ENCODE assay signal across 21 cellular contexts in genomic region chr4:46323891-46324290, GRCh38.
DNase-seq lines count a peak whose midpoint lies in the region; ATAC-seq, FAIRE-seq and TF ChIP-seq lines count a peak whose summit lies in the region.
"Had no signal": no experiment of that assay in that cellular context is flagged by ENCODE, and none has a peak within 500 bp of the region (broad histone marks: within the 10 kb centered on the region; RNA-seq: fewer than 3 reads in every experiment).

No MANE protein-coding gene starts in this region.

- H3K4me1 ChIP-seq in HepG2 (ENCODE audit: insufficient read depth, low read length) = no peaks in the 10 kb centered on the region
- H3K4me1 ChIP-seq in adrenal gland (replicated peaks in 1 of 2) = no peaks in the 10 kb centered on the region
- H3K4me1 ChIP-seq: BLaER1 treated with 17β-estradiol and CSF1 and Interleukin-3, amounts not matched to agents 10 nM and 100 nM; Caco-2 had no signal

- DNase-seq in Ammon's horn (ENCODE audit: low spot score) = peak; percentile 68
- DNase-seq in HepG2 (ENCODE audit: low spot score) = no peak
- peak; percentile 1 for DNase-seq in occipital lobe (lab: John Stamatoyannopoulos, UW)
- peak; percentile 42 for DNase-seq in superior temporal gyrus (ENCODE audit: extremely low spot score)
- DNase-seq in MV-4-11 (lab: John Stamatoyannopoulos, UW) = no peak
- no peak for DNase-seq in adrenal gland
- DNase-seq: 8988T; ACHN; Caco-2; Calu3; CD4-positive, alpha-beta T cell; CD8-positive, alpha-beta T cell; DMS79 treated with DMSO at 0.1 percent for 48 hours; GF-D8 had no signal

- no peaks in the 10 kb centered on the region for H3K79me2 ChIP-seq in HepG2 (ENCODE audit: insufficient read depth, low read length)

- no peaks in the 10 kb centered on the region; a peak in 1 of 5 replicates for H3K27me3 ChIP-seq in HepG2 (ENCODE audit: control insufficient read depth in 1 of 2, insufficient read depth in 2 of 2, low read length in 2 of 2)
- H3K27me3 ChIP-seq in adrenal gland = no peaks in the 10 kb centered on the region
- H3K27me3 ChIP-seq: BLaER1 treated with 17β-estradiol and CSF1 and Interleukin-3, amounts not matched to agents 10 nM and 100 nM had no signal

- ATAC-seq in HepG2 (no peak), GM18519 (IDR thresholded peaks at IDR 0.05; ENCODE audit: low FRiP score, unreplicated experiment) (no peak)
- ATAC-seq: CD8-positive, alpha-beta T cell had no signal

- H3K4me3 ChIP-seq in HepG2 (replicated peaks in 1 of 3; ENCODE audit: insufficient read depth in 1 of 3, low read depth in 2 of 3, low read length in 3 of 3) (no peak overlapping the region), adrenal gland (no peak overlapping the region)
- H3K4me3 ChIP-seq: BLaER1 treated with 17β-estradiol and CSF1 and Interleukin-3, amounts not matched to agents 10 nM and 100 nM had no signal

- in situ Hi-C loops in HepG2 (cut with HindIII; ENCODE audit: extremely low pct_ligation_motif_present, low pct_unique_long_range_greater_than_20kb) = no loop called here

- no peak overlapping the region for H3K4me2 ChIP-seq in HepG2 (ENCODE audit: low read depth, low read length)
- H3K4me2 ChIP-seq: BLaER1 treated with 17β-estradiol and CSF1 and Interleukin-3, amounts not matched to agents 10 nM and 100 nM had no signal

- no peak for TF ChIP-seq POLR2A in HepG2 (IDR thresholded peaks at IDR 0.05; ENCODE audit: insufficient read depth in 1 of 2, low read depth in 2 of 2, low read length in 2 of 2)
- no peak for TF ChIP-seq POLR2A in adrenal gland (IDR thresholded peaks at IDR 0.05)

- H3K9me3 ChIP-seq in HepG2 (ENCODE audit: low read length) (no peaks in the 10 kb centered on the region), adrenal gland (replicated peaks in 1 of 3) (no peaks in the 10 kb centered on the region)
- H3K9me3 ChIP-seq: BLaER1 treated with 17β-estradiol and CSF1 and Interleukin-3, amounts not matched to agents 10 nM and 100 nM; Caco-2 had no signal

- TF ChIP-seq RAD21 in HepG2 (CRISPR knock-in tag; IDR thresholded peaks at IDR 0.05) = no peak

- no peaks in the 10 kb centered on the region for H4K20me1 ChIP-seq in HepG2 (ENCODE audit: insufficient read depth, low read length)
- H4K20me1 ChIP-seq: BLaER1 treated with 17β-estradiol and CSF1 and Interleukin-3, amounts not matched to agents 10 nM and 100 nM had no signal

- intact Hi-C loops in HepG2 (cut with micrococcal nuclease; ENCODE audit: unreplicated experiment) (no loop called here), adrenal gland (cut with DNase I) (no loop called here)

- TF ChIP-seq EP300 in HepG2 (IDR thresholded peaks at IDR 0.05; ENCODE audit: low read depth in 2 of 2, low read length in 2 of 2) (no peak), HepG2 (CRISPR knock-in tag; IDR thresholded peaks at IDR 0.05; ENCODE audit: borderline replicate concordance) (no peak)

- POLR2A ChIA-PET in HepG2 (lab: Yijun Ruan, JAX) = no interaction called here

- TF ChIP-seq CTCF in HepG2 (CRISPR knock-in tag; IDR thresholded peaks at IDR 0.05) (no peak), adrenal gland (IDR thresholded peaks at IDR 0.05) (no peak)

- FAIRE-seq in HepG2 (lab: Jason Lieb, UNC) = no peak
- FAIRE-seq: A204.1, D721Med, G401.6, GM12891 had no signal

- CTCF ChIA-PET in HepG2 (lab: Yijun Ruan, JAX; ENCODE audit: low intra/inter-chr PET ratio, low total read pairs) = no interaction called here

- no peak overlapping the region for H2AFZ ChIP-seq in HepG2 (ENCODE audit: low read length)

- 12% methylated on average over 5 of the region's 5 CpGs for WGBS in HepG2 (ENCODE audit: low lambda C conversion rate)
- WGBS in adrenal gland, 4 donors = 46 to 56% (median 48%) methylated on average over 5 of the region's 5 CpGs

- BruUV-seq in HepG2 (replicated peaks; lab: Mats Ljungman, UMichigan) = no TSS peak

- H3K27ac ChIP-seq in HepG2 (ENCODE audit: extremely low read length, insufficient read depth, low read length) (no peak overlapping the region), adrenal gland (no peak overlapping the region)
- H3K27ac ChIP-seq: BLaER1 treated with 17β-estradiol and CSF1 and Interleukin-3, amounts not matched to agents 10 nM and 100 nM; C4-2B had no signal

- no peak overlapping the region for H3K9ac ChIP-seq in HepG2 (ENCODE audit: insufficient read depth, low read depth, low read length)
- H3K9ac ChIP-seq: BLaER1 treated with 17β-estradiol and CSF1 and Interleukin-3, amounts not matched to agents 10 nM and 100 nM had no signal

- H3K36me3 ChIP-seq in HepG2 (replicated peaks in 1 of 2; ENCODE audit: control insufficient read depth in 1 of 2, insufficient read depth in 2 of 2, low read length in 2 of 2) = no peaks in the 10 kb centered on the region
- H3K36me3 ChIP-seq in adrenal gland (replicated peaks in 1 of 2) = no peaks in the 10 kb centered on the region
- H3K36me3 ChIP-seq: BLaER1 treated with 17β-estradiol and CSF1 and Interleukin-3, amounts not matched to agents 10 nM and 100 nM had no signal

TF ChIP-seq in HepG2, 621 proteins besides CTCF, POLR2A, EP300 and RAD21:
- TF ChIP-seq PLRG1 (conservative IDR thresholded peaks at IDR 0.05) = no peak
- TF ChIP-seq GRHL1 (CRISPR knock-in tag; conservative IDR thresholded peaks at IDR 0.05) = no peak
- no peak for TF ChIP-seq THAP8 (CRISPR knock-in tag; IDR thresholded peaks at IDR 0.05; ENCODE audit: borderline replicate concordance)
- TF ChIP-seq MAFK (conservative IDR thresholded peaks at IDR 0.05 in 1 of 2, IDR thresholded peaks at IDR 0.05 in 1 of 2; ENCODE audit: low read length in 2 of 2) = peak; percentile 2 to 4; a peak in 1 of 4 replicates

Comparison
In these comparisons a context has a peak if more than half of its experiments do, and no peak if none do; other contexts are left out.
1. DNase-seq: peak in Ammon's horn (single experiment), occipital lobe (single experiment) and superior temporal gyrus (single experiment); none in HepG2 (single experiment), MV-4-11 (single experiment) and adrenal gland (0 of 7).